In genomic region chr11:19597876-19598275, GRCh38 we compare ENCODE assay signal across 15 cellular contexts.
DNase-seq lines count a peak whose midpoint lies in the region; ATAC-seq lines count a peak whose summit lies in the region.
"Had no signal": no experiment of that assay in that cellular context is flagged by ENCODE, and none has a peak within 500 bp of the region (broad histone marks: within the 10 kb centered on the region; RNA-seq: fewer than 3 reads in every experiment).

No MANE protein-coding gene starts in this region.

- H2BK5ac ChIP-seq in mesendoderm (ENCODE audit: low read length): no peak overlapping the region

- no CpG with 5 or more reads among the region's 5 CpGs for WGBS in mesendoderm (ENCODE audit: extremely low coverage, insufficient coverage, low lambda C conversion rate)

- H3K23ac ChIP-seq in mesendoderm (ENCODE audit: low read length): no peak overlapping the region

- H3K79me1 ChIP-seq in mesendoderm (ENCODE audit: low read length): no peaks in the 10 kb centered on the region

- no peak for ATAC-seq in HG02970 (IDR thresholded peaks at IDR 0.05; ENCODE audit: low FRiP score, unreplicated experiment)
- ATAC-seq: body of pancreas, WTC11 had no signal

- H3K18ac ChIP-seq in mesendoderm (ENCODE audit: low read length): no peak overlapping the region

- H2AK5ac ChIP-seq in mesendoderm (ENCODE audit: low read length): no peak overlapping the region

- no peak overlapping the region for H4K5ac ChIP-seq in mesendoderm (ENCODE audit: low read length)

- no peak overlapping the region for H3K27ac ChIP-seq in mesendoderm (ENCODE audit: low read depth, low read length)
- H3K27ac ChIP-seq: body of pancreas, skin epidermis had no signal

- H3K4ac ChIP-seq in mesendoderm (ENCODE audit: low read depth, low read length): no peak overlapping the region

- H4K8ac ChIP-seq in mesendoderm (ENCODE audit: low read depth, low read length): no peak overlapping the region

- no peaks in the 10 kb centered on the region for H3K79me2 ChIP-seq in mesendoderm (ENCODE audit: control insufficient read depth, insufficient read depth, low read length)

- H3K9ac ChIP-seq in mesendoderm (ENCODE audit: low read length): no peak overlapping the region

- no peaks in the 10 kb centered on the region for H3K27me3 ChIP-seq in mesendoderm (ENCODE audit: insufficient read depth, low read length, poor library complexity)
- H3K27me3 ChIP-seq: body of pancreas had no signal

- H2BK120ac ChIP-seq in mesendoderm (ENCODE audit: low read depth, low read length): no peak overlapping the region

- DNase-seq in HS-27A (ENCODE audit: low read depth) (peak; percentile 41), amniotic epithelial cell (ENCODE audit: low read depth) (peak; percentile 17), mesendoderm (peak; percentile 30), ureter (ENCODE audit: low spot score) (peak; percentile 34), HuH-7 (ENCODE audit: low spot score) (no peak), HT-29 (ENCODE audit: low spot score) (no peak)
- DNase-seq: body of pancreas; DMS53; NCI-H2029; NCI-H524; stimulated activated naive CD4-positive, alpha-beta T cell treated with Interleukin-2 at 50 U/mL for 16 hours; SW 1271 had no signal

- H3K56ac ChIP-seq in mesendoderm (ENCODE audit: low read length): no peak overlapping the region

- H3K36me3 ChIP-seq in mesendoderm (ENCODE audit: control insufficient read depth, insufficient read depth, low read length): no peaks in the 10 kb centered on the region

- no peaks in the 10 kb centered on the region for H3K4me1 ChIP-seq in mesendoderm (ENCODE audit: control insufficient read depth, low read depth, low read length)
- H3K4me1 ChIP-seq: body of pancreas had no signal

- no peak overlapping the region for H2BK15ac ChIP-seq in mesendoderm (replicated peaks; ENCODE audit: low read depth)

- H3K4me2 ChIP-seq in mesendoderm (ENCODE audit: low read length): no peak overlapping the region

- no peak overlapping the region for H3K4me3 ChIP-seq in mesendoderm (ENCODE audit: low read length)
- H3K4me3 ChIP-seq: body of pancreas, skin epidermis had no signal

Comparison
In these comparisons a context has a peak if more than half of its experiments do, and no peak if none do; other contexts are left out.
1. DNase-seq: peak in HS-27A (single experiment), amniotic epithelial cell (single experiment), mesendoderm (single experiment) and ureter (single experiment); none in HuH-7 (single experiment) and HT-29 (single experiment).